Comparison of ENCODE assay signal across 19 cellular contexts in the genomic region with DNA sequence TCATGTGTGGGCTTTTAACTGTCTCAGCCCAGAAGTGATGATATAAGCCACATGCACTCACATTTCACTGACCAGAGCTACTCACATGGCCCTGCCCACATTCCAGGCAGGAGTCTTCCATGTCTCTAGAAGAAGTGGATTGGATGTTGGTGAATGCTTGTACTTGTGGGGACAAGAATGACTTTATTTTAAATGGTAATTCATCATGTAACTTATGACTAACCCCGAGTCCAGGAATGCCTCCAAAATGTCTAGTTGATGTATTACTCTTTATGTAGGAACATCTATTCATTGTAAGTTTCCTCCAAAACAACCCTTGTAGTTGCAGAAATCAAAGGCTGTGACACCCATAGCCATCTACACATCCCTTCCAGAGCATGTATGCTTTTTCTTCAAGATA. TPM values are rescaled to one million over a fixed set of nuclear protein-coding genes. Genes with fewer than 3 reads are reported as not detected.
DNase-seq lines count a peak whose midpoint lies in the region; ATAC-seq and TF ChIP-seq lines count a peak whose summit lies in the region.
"Had no signal": no experiment of that assay in that cellular context is flagged by ENCODE, and none has a peak within 500 bp of the region (broad histone marks: within the 10 kb centered on the region; RNA-seq: fewer than 3 reads in every experiment).

No MANE protein-coding gene starts in this region.

- no peaks in the 10 kb centered on the region for H3K79me2 ChIP-seq in PC-3 (ENCODE audit: low read length)

- intact Hi-C loops in PC-3 (cut with micrococcal nuclease), result loop anchor here (2.0 to 5.0 kb wide), 3 partner anchors 215 to 361 kb away; no protein-coding TSS in a partner anchor

- no peak overlapping the region for H3K4me2 ChIP-seq in PC-3 (ENCODE audit: low read length)
- H3K4me2 ChIP-seq: GM23338 had no signal

- no peaks in the 10 kb centered on the region for H3K27me3 ChIP-seq in PC-3 (ENCODE audit: low read length)
- H3K27me3 ChIP-seq: uterus had no signal

- no peaks in the 10 kb centered on the region for H3K36me3 ChIP-seq in PC-3 (ENCODE audit: low read depth, low read length)
- H3K36me3 ChIP-seq: lower lobe of right lung, uterus had no signal

- no peak overlapping the region for H3K27ac ChIP-seq in PC-3 (ENCODE audit: low read length)
- H3K27ac ChIP-seq: lower lobe of right lung, uterus had no signal

- H3K9me3 ChIP-seq in PC-3 (ENCODE audit: low read length), result no peaks in the 10 kb centered on the region
- H3K9me3 ChIP-seq: lower lobe of right lung, uterus had no signal

- H3K4me3 ChIP-seq in PC-3 (ENCODE audit: low read length), result no peak overlapping the region
- H3K4me3 ChIP-seq in epithelial cell of esophagus (ENCODE audit: low read length), result peak overlapping the region; percentile 38
- H3K4me3 ChIP-seq: GM23338, lower lobe of right lung, uterus had no signal

- CTCF ChIA-PET in PC-3 (lab: Charles Lee), result interaction anchor here (0.6 to 2.1 kb wide), 2 partner anchors 359 to 1683 kb away, joined by 3 to 6 read pairs; no protein-coding TSS in a partner anchor

- H3K9me2 ChIP-seq in PC-3 (replicated peaks; ENCODE audit: low read length), result no peaks in the 10 kb centered on the region

- no peaks in the 10 kb centered on the region for H3F3A ChIP-seq in PC-3 (ENCODE audit: low read length, unreplicated experiment)

- no peak for TF ChIP-seq CTCF in PC-3 (conservative IDR thresholded peaks at IDR 0.05; ENCODE audit: low read depth, low read length)
- no peak for TF ChIP-seq CTCF in epithelial cell of esophagus (IDR thresholded peaks at IDR 0.05; ENCODE audit: insufficient read depth, low read depth, low read length, missing control alignments)

- H3K9ac ChIP-seq in PC-3 (ENCODE audit: low read length), result no peak overlapping the region

- POLR2A ChIA-PET in PC-3 (lab: Charles Lee; ENCODE audit: unreplicated experiment), result no interaction called here

- peak; percentile 61 for DNase-seq in GM03348 (ENCODE audit: low spot score)
- peak; percentile 75 for DNase-seq in PC-3
- DNase-seq in epithelial cell of esophagus (ENCODE audit: low read depth), result peak; percentile 92
- DNase-seq in myocyte (ENCODE audit: low read depth), result peak; percentile 61
- DNase-seq in NCI-H82 treated with DMSO at 0.1 percent for 48 hours (lab: John Stamatoyannopoulos, UW; ENCODE audit: unreplicated experiment), result no peak
- DNase-seq: activated CD8-positive, alpha-beta T cell treated with anti-CD3 and anti-CD28 coated beads for 36 hours; activated gamma-delta T cell; CD4-positive, CD25-positive, alpha-beta regulatory T cell; GDM1; lower lobe of right lung; NCI-H187 treated with DMSO at 0.1 percent for 48 hours; NCI-H526 treated with DMSO at 0.1 percent for 48 hours; right cardiac atrium; stimulated activated CD4-positive, alpha-beta T cell treated with anti-CD3 and anti-CD28 coated beads, Interleukin-4, amount 100 ng/mL, for 24 hours; uterus had no signal

- H2AFZ ChIP-seq in PC-3 (ENCODE audit: low read length), result peak overlapping the region; percentile 23; the same call in 1 of the 2 replicates
- H2AFZ ChIP-seq: GM23338 had no signal

- H3K4me1 ChIP-seq in PC-3 (ENCODE audit: insufficient read depth, low read length), result peaks cover 22% of the 10 kb centered on the region
- H3K4me1 ChIP-seq: lower lobe of right lung, uterus had no signal

- no peaks in the 10 kb centered on the region for H4K20me1 ChIP-seq in PC-3 (ENCODE audit: low read length)

- ATAC-seq in PC-3, result peak; percentile 59
- ATAC-seq in GM18909 (IDR thresholded peaks at IDR 0.05; ENCODE audit: poor library complexity, unreplicated experiment), result no peak
- no peak for ATAC-seq in HG03196 (IDR thresholded peaks at IDR 0.05; ENCODE audit: unreplicated experiment)
- ATAC-seq: activated CD8-positive, alpha-beta T cell treated with anti-CD3 and anti-CD28 coated beads for 36 hours; GM23338; lower lobe of right lung; right cardiac atrium; stimulated activated effector memory CD8-positive, alpha-beta T cell treated with anti-CD3 and anti-CD28 coated beads, Interleukin-12 subunit alpha, Interleukin-12 subunit beta, amount 100 ng/mL, for 72 hours had no signal

- BruUV-seq in PC-3 (replicated peaks; lab: Mats Ljungman, UMichigan), result no TSS peak

RNA-seq across cellular contexts. Expression of a gene that starts 15.7 kb away (rescaled TPM):
- total RNA-seq in PC-3 (2014; rRNA removed) (not detected in 2 replicates), myocyte (not detected in 2 replicates)
- polyA plus RNA-seq in myocyte (2012), result not detected
- total RNA-seq: activated CD8-positive, alpha-beta T cell treated with anti-CD3 and anti-CD28 coated beads for 36 hours; CD4-positive, CD25-positive, alpha-beta regulatory T cell had no signal
- polyA plus RNA-seq: CD4-positive, CD25-positive, alpha-beta regulatory T cell had no signal
